1 cellular context compared by ENCODE assay signal in genomic region chr17:4853195-4853762, GRCh38.
TF ChIP-seq lines count a peak whose summit lies in the region.

No MANE protein-coding gene starts in this region.

TF ChIP-seq in HepG2, 621 proteins besides CTCF, POLR2A, EP300 and RAD21:
- no peak for TF ChIP-seq ZMAT5 (CRISPR knock-in tag; IDR thresholded peaks at IDR 0.05; ENCODE audit: borderline replicate concordance, low read depth)
- TF ChIP-seq HMGXB4 (CRISPR knock-in tag; IDR thresholded peaks at IDR 0.05; ENCODE audit: borderline replicate concordance in 1 of 2, low read depth in 1 of 2), result no peak
- no peak for TF ChIP-seq HHEX (CRISPR knock-in tag; IDR thresholded peaks at IDR 0.05)
- TF ChIP-seq EEA1 (CRISPR knock-in tag; IDR thresholded peaks at IDR 0.05; ENCODE audit: borderline replicate concordance), result no peak
- no peak for TF ChIP-seq U2AF1 (optimal IDR thresholded peaks at IDR 0.05; ENCODE audit: low read depth, low read length)
- no peak for TF ChIP-seq ZNF232 (CRISPR knock-in tag; IDR thresholded peaks at IDR 0.05; ENCODE audit: borderline replicate concordance)
- TF ChIP-seq ZBTB39 (CRISPR knock-in tag; IDR thresholded peaks at IDR 0.05), result no peak
- no peak for TF ChIP-seq ZBTB44 (CRISPR knock-in tag; IDR thresholded peaks at IDR 0.05)
- no peak for TF ChIP-seq GABPB1 (CRISPR knock-in tag; IDR thresholded peaks at IDR 0.05)
- no peak for TF ChIP-seq SP1 (IDR thresholded peaks at IDR 0.05)
- no peak for TF ChIP-seq SP1 (CRISPR knock-in tag; IDR thresholded peaks at IDR 0.05)
- TF ChIP-seq ZNF512B (CRISPR knock-in tag; IDR thresholded peaks at IDR 0.05; ENCODE audit: borderline replicate concordance), result no peak
- TF ChIP-seq ZBTB43 (CRISPR knock-in tag; conservative IDR thresholded peaks at IDR 0.05), result no peak
- TF ChIP-seq TP53 (CRISPR knock-in tag; conservative IDR thresholded peaks at IDR 0.05), result no peak
- no peak for TF ChIP-seq CEBPG (CRISPR knock-in tag; IDR thresholded peaks at IDR 0.05)
- TF ChIP-seq TCF7L2 (IDR thresholded peaks at IDR 0.05; ENCODE audit: low read depth, low read length), result no peak
